8 cellular contexts compared by ENCODE assay signal in the genomic region with DNA sequence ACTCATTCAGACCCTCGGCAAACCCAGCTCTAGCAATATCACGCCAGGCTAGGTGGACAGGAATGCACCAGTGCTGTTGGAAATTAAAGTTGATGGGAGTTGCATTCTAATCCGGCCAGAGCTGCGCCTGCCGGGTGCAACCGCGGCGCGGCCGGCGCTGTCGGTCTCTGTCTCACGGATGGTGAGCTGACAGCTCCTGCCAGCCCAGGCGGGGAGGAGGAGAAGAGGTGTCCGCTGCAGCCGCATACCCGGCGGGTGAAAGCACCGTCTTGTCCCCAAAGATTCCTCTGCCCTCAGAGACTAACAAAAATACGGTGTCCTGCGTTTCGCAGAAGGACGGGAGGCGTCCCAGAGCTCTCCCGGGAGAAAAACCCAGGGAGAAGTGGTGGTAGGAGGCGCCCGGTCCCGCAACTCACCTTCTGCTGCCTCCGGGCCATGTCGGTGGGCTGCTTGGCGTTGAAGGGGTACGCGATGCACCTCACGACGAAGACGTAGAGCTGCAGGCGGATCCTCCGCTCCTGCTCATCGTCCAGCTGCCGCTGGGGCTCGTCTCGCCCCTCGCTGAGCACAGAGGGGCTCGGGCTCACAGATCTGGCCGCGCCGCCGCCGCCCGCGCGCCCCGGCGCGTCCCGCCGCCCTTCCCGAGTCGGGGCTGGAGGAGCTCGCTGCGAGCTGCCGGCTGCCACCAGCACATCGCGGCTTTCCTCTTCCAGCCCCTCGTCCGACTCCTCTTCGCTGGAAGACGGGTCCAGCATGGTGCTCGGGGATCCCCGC. TPM values are rescaled to one million over a fixed set of nuclear protein-coding genes. Genes with fewer than 3 reads are reported as not detected.
A peak's percentile ranks its signal among the peaks of the same experiment; 100 is the strongest.
DNase-seq lines count a peak whose midpoint lies in the region; ATAC-seq and TF ChIP-seq lines count a peak whose summit lies in the region.

No MANE protein-coding gene starts in this region.

- ATAC-seq in GM18511 (IDR thresholded peaks at IDR 0.05; ENCODE audit: unreplicated experiment) (peak; percentile 31), HG02943 (IDR thresholded peaks at IDR 0.05; ENCODE audit: low read depth, unreplicated experiment) (peak; percentile 33), left lobe of liver (peak; percentile 54), GM21381 (IDR thresholded peaks at IDR 0.05; ENCODE audit: unreplicated experiment) (no peak)

- no peaks in the 10 kb centered on the region for H3K27me3 ChIP-seq in colonic mucosa
- H3K27me3 ChIP-seq in suprapubic skin = no peaks in the 10 kb centered on the region

- H3K36me3 ChIP-seq in colonic mucosa (no peaks in the 10 kb centered on the region), suprapubic skin (no peaks in the 10 kb centered on the region)

- peak overlapping the region; percentile 86 to 87 for H3K9ac ChIP-seq in colonic mucosa (ENCODE audit: low read depth in 2 of 2, low read length in 2 of 2)

- no peaks in the 10 kb centered on the region for H3K4me1 ChIP-seq in colonic mucosa
- H3K4me1 ChIP-seq in suprapubic skin = peaks cover 18% of the 10 kb centered on the region

- peak overlapping the region; percentile 90 for H3K27ac ChIP-seq in colonic mucosa
- H3K27ac ChIP-seq in suprapubic skin = peak overlapping the region; percentile 84

- no peaks in the 10 kb centered on the region for H3K9me3 ChIP-seq in colonic mucosa
- H3K9me3 ChIP-seq in suprapubic skin = no peaks in the 10 kb centered on the region

- TF ChIP-seq CTCF in colonic mucosa (IDR thresholded peaks at IDR 0.05) = no peak
- no peak for TF ChIP-seq CTCF in suprapubic skin (IDR thresholded peaks at IDR 0.05)

- intact Hi-C loops in colonic mucosa (cut with DNase I) = no loop called here

- peak; percentile 57 for DNase-seq in AG08396 (ENCODE audit: low spot score)
- peak; percentile 80 for DNase-seq in NCI-H748 (lab: John Stamatoyannopoulos, UW; ENCODE audit: unreplicated experiment)
- peak; percentile 45 for DNase-seq in colonic mucosa
- peak; percentile 64 for DNase-seq in left lobe of liver (ENCODE audit: low spot score)
- peak in 1 of 2 donors; percentile 63 for DNase-seq in suprapubic skin (ENCODE audit: low spot score in 2 of 2)

- peak overlapping the region; percentile 94 for H3K4me3 ChIP-seq in colonic mucosa
- peak overlapping the region; percentile 76 for H3K4me3 ChIP-seq in suprapubic skin

- TF ChIP-seq EP300 in suprapubic skin (IDR thresholded peaks at IDR 0.05) = no peak

- 2% methylated on average over 14 of the region's 70 CpGs for WGBS in suprapubic skin

- no peak for TF ChIP-seq POLR2A in suprapubic skin (IDR thresholded peaks at IDR 0.05)

RNA-seq across cellular contexts. Expression of gene CADPS2, which starts 0.5 kb away (rescaled TPM):
- total RNA-seq in colonic mucosa (10 to 100 TPM; 13.6 to 15.2 TPM), left lobe of liver (13.2 TPM), suprapubic skin (1 to 10 TPM; 3.9 to 9.8 (median 8.1) TPM)
